Comparison of ENCODE assay signal across 9 cellular contexts in the genomic region with DNA sequence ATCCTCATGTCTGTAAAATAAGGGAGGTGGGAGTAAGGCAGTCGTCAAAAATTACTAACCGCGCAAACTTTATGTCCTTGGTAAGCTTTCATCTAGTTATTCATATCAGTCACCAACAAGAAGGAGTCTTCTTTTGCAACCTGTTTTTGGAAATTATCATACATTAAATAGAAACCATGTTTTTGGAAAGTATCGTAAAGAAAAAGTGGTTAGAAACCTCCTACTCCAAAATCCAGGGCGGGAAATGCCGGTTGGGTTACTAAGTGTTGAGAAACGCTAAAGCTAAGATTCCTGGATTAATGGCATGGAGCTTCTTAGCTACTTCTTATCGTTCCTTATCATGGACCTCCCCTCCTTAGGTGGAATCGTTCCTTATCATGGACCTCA. TPM values are rescaled to one million over a fixed set of nuclear protein-coding genes. Genes with fewer than 3 reads are reported as not detected.
A peak's percentile ranks its signal among the peaks of the same experiment; 100 is the strongest.
DNase-seq lines count a peak whose midpoint lies in the region; ATAC-seq, FAIRE-seq and TF ChIP-seq lines count a peak whose summit lies in the region.
"Had no signal": no experiment of that assay in that cellular context is flagged by ENCODE, and none has a peak within 500 bp of the region (broad histone marks: within the 10 kb centered on the region; RNA-seq: fewer than 3 reads in every experiment).

No MANE protein-coding gene starts in this region.

- H4K20me1 ChIP-seq in H1 (replicated peaks in 1 of 2; ENCODE audit: control insufficient read depth in 1 of 2, insufficient read depth in 2 of 2, low read length in 2 of 2): no peaks in the 10 kb centered on the region

- peaks cover 13% of the 10 kb centered on the region for H3K4me1 Mint-ChIP-seq in osteocyte (ENCODE audit: unreplicated experiment)

- POLR2A ChIA-PET in H1 (lab: Charles Lee; ENCODE audit: partially characterized antibody): no interaction called here

- no peaks in the 10 kb centered on the region for H3K9me3 Mint-ChIP-seq in osteocyte (ENCODE audit: unreplicated experiment)

- peaks cover 15% of the 10 kb centered on the region for H3K36me3 Mint-ChIP-seq in osteocyte (ENCODE audit: unreplicated experiment)

- no peak for ATAC-seq in HG03571 (IDR thresholded peaks at IDR 0.05; ENCODE audit: unreplicated experiment)

- H3K9ac ChIP-seq in H1 (replicated peaks in 1 of 4; ENCODE audit: extremely low read depth in 1 of 4, low read depth in 3 of 4, low read length in 3 of 4): no peak overlapping the region

- TF ChIP-seq POLR2A in H1 (IDR thresholded peaks at IDR 0.05; ENCODE audit: control extremely low read depth in 1 of 2, low read depth in 2 of 2, low read length in 2 of 2): no peak

- H3K4me3 ChIP-seq in MG63 (peak overlapping the region; percentile 76), H1 (ENCODE audit: extremely low read depth in 1 of 4, insufficient read depth in 2 of 4, low read depth in 3 of 4, low read length in 4 of 4) (peak overlapping the region; percentile 52 to 79 (median 64))

- no peak overlapping the region for H3K23ac ChIP-seq in H1 (ENCODE audit: insufficient read length)

- peaks cover 1% of the 10 kb centered on the region; the same call in 1 of the 2 replicates for H3K23me2 ChIP-seq in H1 (ENCODE audit: low read depth, low read length)

- H3K36me3 ChIP-seq in MG63 (peaks cover 4% of the 10 kb centered on the region; the same call in 1 of the 2 replicates), H1 (ENCODE audit: control insufficient read depth in 2 of 4, insufficient read depth in 4 of 4, low read length in 3 of 4) (no peaks in the 10 kb centered on the region)

- no peaks in the 10 kb centered on the region; a peak in 2 of 7 replicates for H3K4me1 ChIP-seq in H1 (replicated peaks in 1 of 4; ENCODE audit: control insufficient read depth in 3 of 4, insufficient read depth in 4 of 4, low read length in 3 of 4)

- H3K9me3 ChIP-seq in MG63 (no peaks in the 10 kb centered on the region), H1 (ENCODE audit: insufficient read depth in 2 of 2, low read depth in 1 of 2, low read length in 1 of 2) (no peaks in the 10 kb centered on the region)

- no peak overlapping the region for H3K4ac ChIP-seq in H1 (replicated peaks; ENCODE audit: insufficient read length, low read depth, low read length)

- 59% methylated on average over 9 of the region's 9 CpGs; no CpG with 5 or more reads in 1 of the 2 experiments for WGBS in H1 (ENCODE audit: extremely low coverage in 1 of 2, insufficient coverage in 1 of 2, insufficient read length in 1 of 2, insufficient replicate concordance in 2 of 2, low coverage in 1 of 2, low lambda C conversion rate in 2 of 2, missing lambda C conversion rate in 1 of 2), 2 experiments

- CTCF ChIA-PET in H1 (lab: Charles Lee; ENCODE audit: partially characterized antibody): interaction anchor here (0.6 to 1.8 kb wide), 12 partner anchors 8 to 527 kb away, joined by 3 to 12 read pairs (median 4); no protein-coding TSS in a partner anchor

- FAIRE-seq in H1 (lab: Jason Lieb, UNC): no peak

- H2BK120ac ChIP-seq in H1 (replicated peaks; ENCODE audit: low read depth, low read length): no peak overlapping the region

- no peak overlapping the region for H2AK5ac ChIP-seq in H1 (ENCODE audit: low read depth, low read length)

- no peak overlapping the region for H3K27ac ChIP-seq in H1 (ENCODE audit: low read depth, low read length)

- no peak for TF ChIP-seq RAD21 in H1 (IDR thresholded peaks at IDR 0.05 in 1 of 2, conservative IDR thresholded peaks at IDR 0.05 in 1 of 2; ENCODE audit: low read depth in 2 of 2, low read length in 2 of 2)

- peak overlapping the region; percentile 89 for H3K4me3 Mint-ChIP-seq in osteocyte (ENCODE audit: unreplicated experiment)

- H3K27ac Mint-ChIP-seq in osteocyte (ENCODE audit: unreplicated experiment): peak overlapping the region; percentile 88

- H3K27me3 ChIP-seq in MG63 (no peaks in the 10 kb centered on the region), H1 (replicated peaks in 1 of 4; ENCODE audit: control insufficient read depth in 3 of 4, extremely low read depth in 1 of 4, insufficient read depth in 3 of 4, low read length in 3 of 4) (peaks cover 16 to 29% (median 27%) of the 10 kb centered on the region in 4 experiments)

- H2BK15ac ChIP-seq in H1 (ENCODE audit: low read length): no peak overlapping the region

- TF ChIP-seq CTCF in H1 (IDR thresholded peaks at IDR 0.05; ENCODE audit: control extremely low read depth in 1 of 3, insufficient read depth in 1 of 3, low read depth in 1 of 3, low read length in 3 of 3): no peak
- no peak for TF ChIP-seq CTCF in osteocyte (IDR thresholded peaks at IDR 0.05)

- no peaks in the 10 kb centered on the region for H3K79me1 ChIP-seq in H1 (ENCODE audit: low read depth, low read length)

- no peak overlapping the region for H2BK12ac ChIP-seq in H1 (ENCODE audit: low read depth, low read length)

- DNase-seq in EL (peak; percentile 29), MG63 (no peak), H1 (ENCODE audit: low read depth in 1 of 2, low spot score in 2 of 2) (no peak), osteocyte (ENCODE audit: extremely low spot score, unreplicated experiment) (no peak), hypothalamus (lab: John Stamatoyannopoulos, UW) (no peak), LoVo (ENCODE audit: low spot score) (no peak), NCI-H345 treated with DMSO at 0.1 percent for 48 hours (lab: John Stamatoyannopoulos, UW; ENCODE audit: unreplicated experiment) (no peak)

- no peaks in the 10 kb centered on the region for H3K79me2 ChIP-seq in H1 (ENCODE audit: control insufficient read depth in 1 of 2, insufficient read depth in 2 of 2, low read length in 2 of 2)

- no peak overlapping the region for H3K18ac ChIP-seq in H1 (ENCODE audit: extremely low read depth, low read length)

- no peak overlapping the region for H2BK5ac ChIP-seq in H1 (ENCODE audit: low read depth, low read length)

- TF ChIP-seq EP300 in H1 (IDR thresholded peaks at IDR 0.05; ENCODE audit: borderline replicate concordance in 1 of 2, low read depth in 2 of 2, low read length in 2 of 2): no peak

- H3K56ac ChIP-seq in H1 (replicated peaks; ENCODE audit: insufficient read length, low read depth, low read length): no peak overlapping the region

- no peak overlapping the region for H4K91ac ChIP-seq in H1 (replicated peaks; ENCODE audit: insufficient read length, low read length)

- H2AFZ ChIP-seq in H1 (ENCODE audit: low read length): 0 out of 2 replicates have a peak overlapping the region, but pooled peaks have one; percentile 76

- no peak overlapping the region for H4K5ac ChIP-seq in H1 (ENCODE audit: insufficient read length, low read depth, low read length)

- no peaks in the 10 kb centered on the region for H3K27me3 Mint-ChIP-seq in osteocyte (ENCODE audit: unreplicated experiment)

- no peak overlapping the region for H4K8ac ChIP-seq in H1 (ENCODE audit: extremely low read depth, insufficient read depth, low read length)

- H2BK20ac ChIP-seq in H1 (ENCODE audit: low read length): no peak overlapping the region

- H3K14ac ChIP-seq in H1 (ENCODE audit: insufficient read length): no peak overlapping the region

- peak overlapping the region; percentile 69 to 75 for H3K4me2 ChIP-seq in H1 (ENCODE audit: insufficient read depth in 1 of 2, low read depth in 2 of 2, low read length in 2 of 2)

TF ChIP-seq in H1, 55 proteins besides CTCF, POLR2A, EP300 and RAD21:
- TF ChIP-seq HDAC2 (IDR thresholded peaks at IDR 0.05; ENCODE audit: borderline replicate concordance in 1 of 2, low read depth in 2 of 2, low read length in 2 of 2): no peak
- TF ChIP-seq CEBPB (IDR thresholded peaks at IDR 0.05; ENCODE audit: low read depth, low read length): no peak
- TF ChIP-seq, protein P1, sequence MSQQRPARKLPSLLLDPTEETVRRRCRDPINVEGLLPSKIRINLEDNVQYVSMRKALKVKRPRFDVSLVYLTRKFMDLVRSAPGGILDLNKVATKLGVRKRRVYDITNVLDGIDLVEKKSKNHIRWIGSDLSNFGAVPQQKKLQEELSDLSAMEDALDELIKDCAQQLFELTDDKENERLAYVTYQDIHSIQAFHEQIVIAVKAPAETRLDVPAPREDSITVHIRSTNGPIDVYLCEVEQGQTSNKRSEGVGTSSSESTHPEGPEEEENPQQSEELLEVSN (IDR thresholded peaks at IDR 0.05): peak; percentile 23; the same call in 1 of the 2 replicates

RNA-seq across cellular contexts. Expression of gene BBS5, which starts 0.8 kb away (rescaled TPM):
- total RNA-seq in MG63 (2014; rRNA removed; shearing (Covaris generic); ENCODE audit: low replicate concordance): 3.9 and 5.2 TPM in 2 replicates
- 0.20 and 0.31 TPM in 2 replicates for total RNA-seq in H1 (2021; fragmentation: NEBNext Ultra II Directional; extraction: Animal tissue kit (Norgen Biotek cat#: 25700))
- 0.36 and 0.50 TPM in 2 replicates for polyA plus RNA-seq in H1 (2011; rRNA removed)
- 0.34 TPM for polyA plus RNA-seq in H1 (2011; cell fraction: cytosol; rRNA removed)
- 0.37 TPM for polyA plus RNA-seq in H1 (2011; cell fraction: nucleus; rRNA removed)
- 0.19 to 0.43 TPM (median 0.33 TPM) in 4 replicates for polyA plus RNA-seq in H1 (2012, experiment 1 of 2)
- 0.09 TPM for polyA plus RNA-seq in H1 (2012, experiment 2 of 2)
- polyA plus RNA-seq in H1 (2013, experiment 1 of 2): 0.22 TPM
- 0.28 TPM for polyA plus RNA-seq in H1 (2013, experiment 2 of 2)
- 0.12 TPM in 1 of 2 replicates, not detected in the other for polyA minus RNA-seq in H1 (2011; rRNA and poly(A)+ RNA removed)
- not detected for polyA minus RNA-seq in H1 (2011; cell fraction: cytosol; rRNA and poly(A)+ RNA removed)
- polyA minus RNA-seq in H1 (2011; cell fraction: nucleus; rRNA and poly(A)+ RNA removed): 0.60 TPM
- 11.1 and 11.6 TPM in 2 replicates for total RNA-seq in osteocyte

RNA-seq across cellular contexts. Expression of gene KLHL41, which starts 29.4 kb away (rescaled TPM):
- total RNA-seq in MG63 (2014; rRNA removed; shearing (Covaris generic); ENCODE audit: low replicate concordance): 1.3 TPM in 1 of 2 replicates, not detected in the other
- not detected in 2 replicates for total RNA-seq in H1 (2021; fragmentation: NEBNext Ultra II Directional; extraction: Animal tissue kit (Norgen Biotek cat#: 25700))
- polyA plus RNA-seq in H1 (2011; rRNA removed): not detected in 2 replicates
- polyA plus RNA-seq in H1 (2011; cell fraction: cytosol; rRNA removed): not detected
- polyA plus RNA-seq in H1 (2011; cell fraction: nucleus; rRNA removed): not detected
- polyA plus RNA-seq in H1 (2012, experiment 1 of 2): not detected in 4 replicates
- not detected for polyA plus RNA-seq in H1 (2012, experiment 2 of 2)
- polyA plus RNA-seq in H1 (2013, experiment 1 of 2): not detected
- not detected for polyA plus RNA-seq in H1 (2013, experiment 2 of 2)
- polyA minus RNA-seq in H1 (2011; rRNA and poly(A)+ RNA removed): not detected in 2 replicates
- polyA minus RNA-seq in H1 (2011; cell fraction: cytosol; rRNA and poly(A)+ RNA removed): not detected
- polyA minus RNA-seq in H1 (2011; cell fraction: nucleus; rRNA and poly(A)+ RNA removed): not detected
- 0.89 and 1.5 TPM in 2 replicates for total RNA-seq in osteocyte
- total RNA-seq: NCI-H460 had no signal
